Comparison of ENCODE assay signal across 8 cellular contexts in genomic region chr1:101112051-101112770, GRCh38.
DNase-seq lines count a peak whose midpoint lies in the region; ATAC-seq lines count a peak whose summit lies in the region.

No MANE protein-coding gene starts in this region.

- peak; percentile 92 for ATAC-seq in GM19328 (IDR thresholded peaks at IDR 0.05; ENCODE audit: unreplicated experiment)
- peak; percentile 98 for ATAC-seq in HG03342 (IDR thresholded peaks at IDR 0.05; ENCODE audit: unreplicated experiment)
- ATAC-seq in esophagus mucosa, result peak; percentile 36

- DNase-seq in activated CD4-positive, alpha-beta T cell treated with anti-CD3 and anti-CD28 coated beads for 4 hours, result peak; percentile 66
- DNase-seq in stimulated activated CD4-positive, alpha-beta T cell treated with anti-CD3 and anti-CD28 coated beads, Interleukin-12 subunit alpha, Interleukin-12 subunit beta, amount 100 ng/mL, for 48 hours (ENCODE audit: low read depth in 2 of 3, low spot score in 1 of 3), result peak; percentile 21 to 44 (median 29)
- DNase-seq in NCI-H2029 (lab: John Stamatoyannopoulos, UW) (no peak), AG20443 (ENCODE audit: low spot score) (no peak), NCI-H1930 (lab: John Stamatoyannopoulos, UW) (no peak)

Comparison
In these comparisons a context has a peak if more than half of its experiments do, and no peak if none do; other contexts are left out.
1. ATAC-seq: peak in every context shown above with its lines; median percentile 98 in HG03342; 92 in GM19328; 36 in esophagus mucosa.
2. DNase-seq: peak in activated CD4-positive, alpha-beta T cell treated with anti-CD3 and anti-CD28 coated beads for 4 hours (2 of 2) and stimulated activated CD4-positive, alpha-beta T cell treated with anti-CD3 and anti-CD28 coated beads, Interleukin-12 subunit alpha, Interleukin-12 subunit beta, amount 100 ng/mL, for 48 hours (3 of 3); none in NCI-H2029 (single experiment), AG20443 (single experiment) and NCI-H1930 (0 of 2).